11 cellular contexts compared by ENCODE assay signal in genomic region chr3:140505256-140505655, GRCh38.
A peak's percentile ranks its signal among the peaks of the same experiment; 100 is the strongest.
DNase-seq lines count a peak whose midpoint lies in the region; ATAC-seq and TF ChIP-seq lines count a peak whose summit lies in the region.
"Had no signal": no experiment of that assay in that cellular context is flagged by ENCODE, and none has a peak within 500 bp of the region (broad histone marks: within the 10 kb centered on the region; RNA-seq: fewer than 3 reads in every experiment).

No MANE protein-coding gene starts in this region.

- ATAC-seq in GM18502 (IDR thresholded peaks at IDR 0.05; ENCODE audit: poor library complexity, unreplicated experiment) (peak; percentile 86), GM21723 (IDR thresholded peaks at IDR 0.05; ENCODE audit: unreplicated experiment) (peak; percentile 85)

- no peak overlapping the region for H3K27ac ChIP-seq in esophagus muscularis mucosa (replicated peaks in 1 of 4)
- H3K27ac ChIP-seq: WERI-Rb-1 had no signal

- no peaks in the 10 kb centered on the region for H3K9me3 Mint-ChIP-seq in osteocyte (ENCODE audit: unreplicated experiment)
- H3K9me3 Mint-ChIP-seq: activated naive CD4-positive, alpha-beta T cell treated with anti-CD3 and anti-CD28 coated beads, Interleukin-2, amount 50 U/mL, for 24 hours had no signal

- TF ChIP-seq CTCF in esophagus muscularis mucosa (IDR thresholded peaks at IDR 0.05): no peak
- no peak for TF ChIP-seq CTCF in osteocyte (IDR thresholded peaks at IDR 0.05)

- no peak for TF ChIP-seq POLR2A in esophagus muscularis mucosa (IDR thresholded peaks at IDR 0.05; ENCODE audit: low read depth)

- H3K36me3 Mint-ChIP-seq in osteocyte (ENCODE audit: unreplicated experiment): peaks cover 6% of the 10 kb centered on the region
- H3K36me3 Mint-ChIP-seq: activated naive CD4-positive, alpha-beta T cell treated with anti-CD3 and anti-CD28 coated beads, Interleukin-2, amount 50 U/mL, for 24 hours had no signal

- H3K4me1 ChIP-seq in esophagus muscularis mucosa: peaks cover 0 to 6% (median 0%) of the 10 kb centered on the region in 4 donors

- 29% methylated on average over 3 of the region's 3 CpGs for WGBS in esophagus muscularis mucosa

- H3K4me1 Mint-ChIP-seq in osteocyte (ENCODE audit: unreplicated experiment): peaks cover 33% of the 10 kb centered on the region
- H3K4me1 Mint-ChIP-seq: activated naive CD4-positive, alpha-beta T cell treated with anti-CD3 and anti-CD28 coated beads, Interleukin-2, amount 50 U/mL, for 24 hours had no signal

- H3K27me3 Mint-ChIP-seq in osteocyte (ENCODE audit: unreplicated experiment): no peaks in the 10 kb centered on the region

- no peak overlapping the region for H3K4me3 ChIP-seq in esophagus muscularis mucosa
- H3K4me3 ChIP-seq in H7 (ENCODE audit: insufficient read depth, low read depth, low read length): no peak overlapping the region

- peak; percentile 75 for DNase-seq in NCI-H146 treated with DMSO at 0.1 percent for 48 hours (lab: John Stamatoyannopoulos, UW; ENCODE audit: unreplicated experiment)
- peak; percentile 69 for DNase-seq in kidney tubule cell (ENCODE audit: low spot score)
- DNase-seq in esophagus muscularis mucosa (ENCODE audit: extremely low spot score): no peak
- no peak for DNase-seq in osteocyte (ENCODE audit: extremely low spot score, unreplicated experiment)
- DNase-seq in H7: no peak
- no peak for DNase-seq in occipital lobe (lab: John Stamatoyannopoulos, UW)
- DNase-seq: NCI-H510A treated with DMSO at 0.1 percent for 48 hours, WERI-Rb-1 had no signal

- no peaks in the 10 kb centered on the region for H3K9me3 ChIP-seq in esophagus muscularis mucosa

- H3K27ac Mint-ChIP-seq in osteocyte (ENCODE audit: unreplicated experiment): no peak overlapping the region
- H3K27ac Mint-ChIP-seq: activated naive CD4-positive, alpha-beta T cell treated with anti-CD3 and anti-CD28 coated beads, Interleukin-2, amount 50 U/mL, for 24 hours had no signal

- H3K4me3 Mint-ChIP-seq in osteocyte (ENCODE audit: unreplicated experiment): no peak overlapping the region
- H3K4me3 Mint-ChIP-seq: activated naive CD4-positive, alpha-beta T cell treated with anti-CD3 and anti-CD28 coated beads, Interleukin-2, amount 50 U/mL, for 24 hours had no signal

- intact Hi-C loops in esophagus muscularis mucosa (cut with DNase I): no loop called here

- H3K27me3 ChIP-seq in esophagus muscularis mucosa: peaks cover 0 to 12% (median 0%) of the 10 kb centered on the region in 4 donors
- no peaks in the 10 kb centered on the region for H3K27me3 ChIP-seq in H7 (ENCODE audit: control insufficient read depth, insufficient read depth, low read length)

- H3K36me3 ChIP-seq in esophagus muscularis mucosa (no peaks in the 10 kb centered on the region), H7 (replicated peaks; ENCODE audit: control insufficient read depth, insufficient read depth, low read length) (no peaks in the 10 kb centered on the region)
- H3K36me3 ChIP-seq: WERI-Rb-1 had no signal

- no peak for TF ChIP-seq EP300 in esophagus muscularis mucosa (IDR thresholded peaks at IDR 0.05)

Comparison
In these comparisons a context has a peak if more than half of its experiments do, and no peak if none do; other contexts are left out.
1. DNase-seq: peak in NCI-H146 treated with DMSO at 0.1 percent for 48 hours (single experiment) and kidney tubule cell (single experiment); none in esophagus muscularis mucosa (single experiment), osteocyte (single experiment), H7 (single experiment) and occipital lobe (single experiment).